12 cellular contexts compared by ENCODE assay signal in the genomic region with DNA sequence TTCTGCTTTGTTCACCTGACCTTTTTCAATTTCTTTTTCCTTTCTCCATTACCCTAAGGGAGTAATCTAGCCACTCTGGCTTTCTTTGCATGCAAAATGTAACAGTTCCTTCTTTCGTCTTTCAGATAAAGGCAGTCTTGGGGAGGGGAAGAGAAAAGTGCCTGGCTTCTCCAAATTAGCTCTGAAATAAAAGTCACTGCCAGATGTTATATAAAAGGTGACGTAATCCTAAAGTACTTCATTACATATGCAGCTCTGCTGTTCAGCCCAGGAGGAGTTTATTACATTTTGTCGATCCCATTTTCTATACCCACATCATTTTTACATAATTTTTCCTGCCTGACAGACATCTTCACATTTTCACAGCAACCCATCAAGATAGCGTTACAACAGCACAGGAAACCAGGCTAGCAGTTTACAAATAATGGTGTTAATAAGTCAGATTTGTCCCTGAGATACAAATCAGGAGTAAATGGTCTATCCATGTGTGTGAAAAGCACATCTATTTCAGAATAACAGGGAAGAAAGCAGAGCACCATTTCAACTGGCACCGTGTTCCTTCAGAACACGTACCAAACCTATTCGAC.
DNase-seq lines count a peak whose midpoint lies in the region; ATAC-seq and TF ChIP-seq lines count a peak whose summit lies in the region.
"Had no signal": no experiment of that assay in that cellular context is flagged by ENCODE, and none has a peak within 500 bp of the region (broad histone marks: within the 10 kb centered on the region; RNA-seq: fewer than 3 reads in every experiment).

No MANE protein-coding gene starts in this region.

- no peaks in the 10 kb centered on the region for H3K9me3 Mint-ChIP-seq in MCF 10A (ENCODE audit: unreplicated experiment)
- H3K9me3 Mint-ChIP-seq in effector memory CD8-positive, alpha-beta T cell: no peaks in the 10 kb centered on the region
- H3K9me3 Mint-ChIP-seq: activated CD4-positive, alpha-beta T cell treated with anti-CD3 and anti-CD28 coated beads, Interleukin-2, amount 10 ng/mL, durations not matched to agents 7 days and 5 days; activated T-helper 2 cell treated with anti-CD3 and anti-CD28 coated beads, Interferon-gamma antibody, Interleukin-2, Interleukin-4, amounts not matched to agents 10 μg/mL and 5 μg/mL and 100 μg/mL, durations not matched to agents 14 hours and 24 hours and 36 hours had no signal

- TF ChIP-seq CTCF in MCF 10A (IDR thresholded peaks at IDR 0.05; ENCODE audit: unreplicated experiment): no peak

- peak overlapping the region; percentile 33 for H3K27ac ChIP-seq in cingulate gyrus (ENCODE audit: low read depth, low read length)
- H3K27ac ChIP-seq: hepatocyte, lower lobe of right lung had no signal

- ATAC-seq in effector memory CD8-positive, alpha-beta T cell (replicated peaks): no peak

- BruUV-seq in MCF 10A (replicated peaks; lab: Mats Ljungman, UMichigan): no TSS peak

- H3K36me3 Mint-ChIP-seq in MCF 10A (ENCODE audit: insufficient read depth, unreplicated experiment): no peaks in the 10 kb centered on the region
- H3K36me3 Mint-ChIP-seq in effector memory CD8-positive, alpha-beta T cell (ENCODE audit: insufficient read depth): no peaks in the 10 kb centered on the region

- intact Hi-C loops in MCF 10A (cut with micrococcal nuclease): loop anchor here (5.0 kb wide), 2 partner anchors 545 to 720 kb away; no protein-coding TSS in a partner anchor

- POLR2A ChIA-PET in MCF 10A (lab: Yijun Ruan, JAX): interaction anchor here (0.6 kb wide), 1 partner anchor 221 kb away, joined by 3 read pairs; no protein-coding TSS in a partner anchor

- DNase-seq in NCI-H1694 treated with DMSO at 0.1 percent for 48 hours (lab: John Stamatoyannopoulos, UW) (peak; percentile 2), NCI-H1694 (lab: John Stamatoyannopoulos, UW) (no peak), NCI-H524 treated with DMSO at 0.1 percent for 48 hours (lab: John Stamatoyannopoulos, UW) (peak; percentile 77), superior temporal gyrus (ENCODE audit: extremely low spot score) (peak; percentile 81), MCF 10A (ENCODE audit: unreplicated experiment) (no peak), cerebellar nuclear complex (lab: John Stamatoyannopoulos, UW) (no peak)
- no peak for DNase-seq in effector memory CD8-positive, alpha-beta T cell
- DNase-seq: lower lobe of right lung had no signal

- CTCF ChIA-PET in MCF 10A (lab: Yijun Ruan, JAX): interaction anchor here (0.5 to 1.2 kb wide), 9 partner anchors 11 to 727 kb away, joined by 3 to 5 read pairs (median 4); no protein-coding TSS in a partner anchor

- H3K4me1 Mint-ChIP-seq in MCF 10A (ENCODE audit: insufficient read depth, unreplicated experiment): no peaks in the 10 kb centered on the region
- H3K4me1 Mint-ChIP-seq in effector memory CD8-positive, alpha-beta T cell (ENCODE audit: low read depth in 2 of 2): no peaks in the 10 kb centered on the region
- H3K4me1 Mint-ChIP-seq: activated CD4-positive, alpha-beta T cell treated with anti-CD3 and anti-CD28 coated beads, Interleukin-2, amount 10 ng/mL, durations not matched to agents 7 days and 5 days had no signal

- no peak overlapping the region for H3K27ac Mint-ChIP-seq in MCF 10A (ENCODE audit: low read depth, unreplicated experiment)
- no peak overlapping the region for H3K27ac Mint-ChIP-seq in effector memory CD8-positive, alpha-beta T cell
- H3K27ac Mint-ChIP-seq: activated CD4-positive, alpha-beta T cell treated with anti-CD3 and anti-CD28 coated beads, Interleukin-2, amount 10 ng/mL, durations not matched to agents 7 days and 5 days; activated T-helper 2 cell treated with anti-CD3 and anti-CD28 coated beads, Interferon-gamma antibody, Interleukin-2, Interleukin-4, amounts not matched to agents 10 μg/mL and 5 μg/mL and 100 μg/mL, durations not matched to agents 14 hours and 24 hours and 36 hours had no signal

- H3K4me3 Mint-ChIP-seq in MCF 10A (ENCODE audit: unreplicated experiment): no peak overlapping the region
- no peak overlapping the region for H3K4me3 Mint-ChIP-seq in effector memory CD8-positive, alpha-beta T cell
- H3K4me3 Mint-ChIP-seq: activated CD4-positive, alpha-beta T cell treated with anti-CD3 and anti-CD28 coated beads, Interleukin-2, amount 10 ng/mL, durations not matched to agents 7 days and 5 days had no signal

- peaks cover 30% of the 10 kb centered on the region for H3K27me3 Mint-ChIP-seq in MCF 10A (ENCODE audit: insufficient read depth, unreplicated experiment)
- peaks cover 21 to 53% of the 10 kb centered on the region in 2 donors for H3K27me3 Mint-ChIP-seq in effector memory CD8-positive, alpha-beta T cell

Comparison
In these comparisons a context has a peak if more than half of its experiments do, and no peak if none do; other contexts are left out.
1. DNase-seq: peak in NCI-H1694 treated with DMSO at 0.1 percent for 48 hours (single experiment), NCI-H524 treated with DMSO at 0.1 percent for 48 hours (single experiment) and superior temporal gyrus (single experiment); none in NCI-H1694 (single experiment), MCF 10A (single experiment), cerebellar nuclear complex (0 of 2) and effector memory CD8-positive, alpha-beta T cell (0 of 3).